ENCODE assay signal across 16 cellular contexts in the genomic region with DNA sequence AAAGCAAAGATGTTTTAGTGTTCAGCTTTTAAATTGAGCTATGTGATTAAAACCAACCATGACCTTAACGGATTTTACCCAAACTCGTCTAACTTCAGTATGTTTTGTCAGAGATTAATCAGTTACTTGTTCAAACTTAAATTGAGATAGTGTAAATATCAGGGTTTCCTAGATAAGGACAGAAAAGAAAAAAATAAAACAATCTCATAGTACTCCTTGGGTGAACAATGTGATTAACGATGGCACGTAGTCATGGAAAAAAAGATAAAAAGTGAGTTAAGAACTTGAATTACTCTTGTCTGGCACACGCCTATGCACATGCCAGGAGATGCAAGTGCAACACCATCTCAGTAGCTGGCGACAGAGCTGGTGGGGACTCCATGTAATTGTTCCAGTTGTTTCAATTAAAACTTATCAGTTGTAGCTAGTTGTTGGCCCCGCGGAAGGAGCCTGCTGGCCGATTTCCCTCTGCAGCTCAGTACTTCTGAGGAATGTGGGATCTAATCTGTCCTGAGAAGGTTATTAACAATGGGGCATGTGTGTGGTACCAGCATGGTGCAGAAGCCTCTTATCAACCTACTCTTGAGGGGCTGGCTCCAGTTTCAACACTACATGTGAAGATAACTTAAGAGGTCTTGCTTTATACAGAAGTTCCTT. TPM values are rescaled to one million over a fixed set of nuclear protein-coding genes. Genes with fewer than 3 reads are reported as not detected.
DNase-seq lines count a peak whose midpoint lies in the region; ATAC-seq and TF ChIP-seq lines count a peak whose summit lies in the region.
"Had no signal": no experiment of that assay in that cellular context is flagged by ENCODE, and none has a peak within 500 bp of the region (broad histone marks: within the 10 kb centered on the region; RNA-seq: fewer than 3 reads in every experiment).

No MANE protein-coding gene starts in this region.

- peaks cover 48 to 77% (median 61%) of the 10 kb centered on the region in 11 experiments for H3K27me3 ChIP-seq in BLaER1 treated with 17β-estradiol and CSF1 and Interleukin-3, amounts not matched to agents 10 nM and 100 nM
- peaks cover 5 to 76% (median 38%) of the 10 kb centered on the region in 4 donors for H3K27me3 ChIP-seq in esophagus muscularis mucosa

- H3K4me2 ChIP-seq in BLaER1 treated with 17β-estradiol and CSF1 and Interleukin-3, amounts not matched to agents 10 nM and 100 nM: peak overlapping the region; percentile 50 to 99 (median 69)

- peaks cover 61% of the 10 kb centered on the region for H3K27me3 Mint-ChIP-seq in neural crest cell (ENCODE audit: low read depth)

- peak overlapping the region in 1 of 11 experiments; percentile 2; a peak in 2 of 22 replicates for H3K9ac ChIP-seq in BLaER1 treated with 17β-estradiol and CSF1 and Interleukin-3, amounts not matched to agents 10 nM and 100 nM

- no peak for ATAC-seq in GM21390 (IDR thresholded peaks at IDR 0.05; ENCODE audit: unreplicated experiment)
- ATAC-seq: activated CD4-positive, alpha-beta T cell treated with anti-CD3 and anti-CD28 coated beads for 36 hours; activated T-cell treated with anti-CD3 and anti-CD28 coated beads, Interleukin-2, amount 50 U/mL, for 4 hours; PC-3 had no signal

- H3K4me3 ChIP-seq in BLaER1 treated with 17β-estradiol and CSF1 and Interleukin-3, amounts not matched to agents 10 nM and 100 nM: peak overlapping the region in 7 of 10 experiments; percentile 49 to 70 (median 64); a peak in 8 of 20 replicates
- H3K4me3 ChIP-seq in esophagus muscularis mucosa: no peak overlapping the region

- TF ChIP-seq CTCF in esophagus muscularis mucosa (IDR thresholded peaks at IDR 0.05): no peak
- no peak for TF ChIP-seq CTCF in neural crest cell (conservative IDR thresholded peaks at IDR 0.05)

- no peak for TF ChIP-seq POLR2A in esophagus muscularis mucosa (IDR thresholded peaks at IDR 0.05; ENCODE audit: low read depth)

- no peak overlapping the region for H3K27ac Mint-ChIP-seq in neural crest cell (ENCODE audit: unreplicated experiment)
- H3K27ac Mint-ChIP-seq: activated CD4-positive, alpha-beta T cell treated with anti-CD3 and anti-CD28 coated beads for 36 hours had no signal

- peaks cover 4% of the 10 kb centered on the region for H3K36me3 Mint-ChIP-seq in neural crest cell (ENCODE audit: low read depth)

- H4K20me1 ChIP-seq in BLaER1 treated with 17β-estradiol and CSF1 and Interleukin-3, amounts not matched to agents 10 nM and 100 nM: peaks cover 0 to 34% (median 22%) of the 10 kb centered on the region in 11 experiments; a peak in 19 of 22 replicates

- no peak for TF ChIP-seq EP300 in esophagus muscularis mucosa (IDR thresholded peaks at IDR 0.05)

- H3K9me3 Mint-ChIP-seq in neural crest cell: peaks cover 3% of the 10 kb centered on the region
- H3K9me3 Mint-ChIP-seq: activated T-cell treated with anti-CD3 and anti-CD28 coated beads, Interleukin-2, amount 50 U/mL, for 4 hours had no signal

- DNase-seq in LoVo (ENCODE audit: low spot score) (peak; percentile 27), esophagus muscularis mucosa (ENCODE audit: extremely low spot score) (peak; percentile 81), neural crest cell (ENCODE audit: low read depth, low spot score) (no peak), COLO668 (lab: John Stamatoyannopoulos, UW; ENCODE audit: unreplicated experiment) (no peak), DMS153 (lab: John Stamatoyannopoulos, UW) (no peak), NCI-H1105 (lab: John Stamatoyannopoulos, UW) (no peak)
- DNase-seq: activated CD4-positive, alpha-beta T cell treated with anti-CD3 and anti-CD28 coated beads for 36 hours; activated T-cell treated with anti-CD3 and anti-CD28 coated beads, Interleukin-2, amount 50 U/mL, for 4 hours; amniotic stem cell; effector CD4-positive, alpha-beta T cell; GOT3; left ventricle myocardium inferior; NCI-H2081 treated with DMSO at 0.1 percent for 48 hours; PC-3 had no signal

- no peak overlapping the region for H3K27ac ChIP-seq in BLaER1 treated with 17β-estradiol and CSF1 and Interleukin-3, amounts not matched to agents 10 nM and 100 nM
- no peak overlapping the region for H3K27ac ChIP-seq in esophagus muscularis mucosa (replicated peaks in 1 of 4)
- H3K27ac ChIP-seq: left ventricle myocardium inferior had no signal

- intact Hi-C loops in esophagus muscularis mucosa (cut with DNase I): no loop called here

- peaks cover 58% of the 10 kb centered on the region for H3K4me1 Mint-ChIP-seq in neural crest cell
- H3K4me1 Mint-ChIP-seq: activated CD4-positive, alpha-beta T cell treated with anti-CD3 and anti-CD28 coated beads for 36 hours had no signal

- H3K36me3 ChIP-seq in BLaER1 treated with 17β-estradiol and CSF1 and Interleukin-3, amounts not matched to agents 10 nM and 100 nM: no peaks in the 10 kb centered on the region
- no peaks in the 10 kb centered on the region for H3K36me3 ChIP-seq in esophagus muscularis mucosa
- H3K36me3 ChIP-seq: left ventricle myocardium inferior had no signal

- WGBS in esophagus muscularis mucosa: 54% methylated on average over 9 of the region's 9 CpGs

- H3K9me3 ChIP-seq in BLaER1 treated with 17β-estradiol and CSF1 and Interleukin-3, amounts not matched to agents 10 nM and 100 nM (replicated peaks in 1 of 11): peaks cover 0 to 4% (median under 1%) of the 10 kb centered on the region in 11 experiments; a peak in 3 of 22 replicates
- H3K9me3 ChIP-seq in esophagus muscularis mucosa: no peaks in the 10 kb centered on the region
- H3K9me3 ChIP-seq: left ventricle myocardium inferior had no signal

- H3K4me3 Mint-ChIP-seq in neural crest cell: peak overlapping the region; percentile 90
- H3K4me3 Mint-ChIP-seq: activated CD4-positive, alpha-beta T cell treated with anti-CD3 and anti-CD28 coated beads for 36 hours; activated T-cell treated with anti-CD3 and anti-CD28 coated beads, Interleukin-2, amount 50 U/mL, for 4 hours had no signal

- peaks cover 52 to 90% (median 73%) of the 10 kb centered on the region in 10 experiments for H3K4me1 ChIP-seq in BLaER1 treated with 17β-estradiol and CSF1 and Interleukin-3, amounts not matched to agents 10 nM and 100 nM
- H3K4me1 ChIP-seq in esophagus muscularis mucosa: peaks cover 22 to 31% (median 29%) of the 10 kb centered on the region in 4 donors

RNA-seq across cellular contexts. Expression of a gene that starts 3.0 kb away (rescaled TPM):
- total RNA-seq in esophagus muscularis mucosa (under 1 TPM in 3 of 4 donors, not detected in 1; 0.17 to 0.57 (median 0.19) TPM), neural crest cell (6.0 and 6.4 TPM in 2 replicates)
- total RNA-seq: activated CD4-positive, alpha-beta T cell treated with anti-CD3 and anti-CD28 coated beads for 36 hours; activated T-cell treated with anti-CD3 and anti-CD28 coated beads, Interleukin-2, amount 50 U/mL, for 4 hours; PC-3 had no signal

Comparison
In these comparisons a context has a peak if more than half of its experiments do, and no peak if none do; other contexts are left out.
1. H3K4me3 ChIP-seq: peak in BLaER1 treated with 17β-estradiol and CSF1 and Interleukin-3, amounts not matched to agents 10 nM and 100 nM (7 of 10); none in esophagus muscularis mucosa (0 of 4).
2. DNase-seq: peak in LoVo (single experiment) and esophagus muscularis mucosa (single experiment); none in neural crest cell (single experiment), COLO668 (single experiment), DMS153 (single experiment) and NCI-H1105 (single experiment).